In genomic region chr1:21567241-21568005, GRCh38 we compare ENCODE assay signal across 16 cellular contexts. TPM values are rescaled to one million over a fixed set of nuclear protein-coding genes. Genes with fewer than 3 reads are reported as not detected.
DNase-seq lines count a peak whose midpoint lies in the region; ATAC-seq, FAIRE-seq and TF ChIP-seq lines count a peak whose summit lies in the region.
"Had no signal": no experiment of that assay in that cellular context is flagged by ENCODE, and none has a peak within 500 bp of the region (broad histone marks: within the 10 kb centered on the region; RNA-seq: fewer than 3 reads in every experiment).

No MANE protein-coding gene starts in this region.

- ATAC-seq in SK-N-SH treated with all-trans-retinoic acid at 6 μM for 48 hours (no peak), GM18511 (IDR thresholded peaks at IDR 0.05; ENCODE audit: unreplicated experiment) (no peak)
- ATAC-seq: activated CD8-positive, alpha-beta memory T cell treated with anti-CD3 and anti-CD28 coated beads, Interleukin-2, amount 10 ng/mL, durations not matched to agents 7 days and 5 days had no signal

- H3K79me2 ChIP-seq in SK-N-SH (ENCODE audit: insufficient read depth), result no peaks in the 10 kb centered on the region

- CTCF ChIA-PET in SK-N-SH (lab: Yijun Ruan, JAX), result interaction anchor here (1.1 to 1.2 kb wide), 2 partner anchors 27 to 197 kb away, joined by 3 read pairs; no protein-coding TSS in a partner anchor

- H3K9me2 ChIP-seq in SK-N-SH, result no peaks in the 10 kb centered on the region

- no peaks in the 10 kb centered on the region for H3K36me3 ChIP-seq in SK-N-SH (replicated peaks in 1 of 2; ENCODE audit: control insufficient read depth in 1 of 2, insufficient read depth in 2 of 2, low read length in 1 of 2)

- no peaks in the 10 kb centered on the region for H4K20me1 ChIP-seq in SK-N-SH (ENCODE audit: insufficient read depth)

- no peaks in the 10 kb centered on the region for H3K27me3 ChIP-seq in SK-N-SH (ENCODE audit: insufficient read depth)

- no peak overlapping the region; a peak in 1 of 4 replicates for H3K27ac ChIP-seq in SK-N-SH (ENCODE audit: low read depth in 2 of 2, low read length in 1 of 2)
- H3K27ac ChIP-seq in epithelial cell of prostate, result peak overlapping the region; percentile 59
- H3K27ac ChIP-seq: HL-60 had no signal

- no peak overlapping the region for H3K4me2 ChIP-seq in SK-N-SH

- POLR2A ChIA-PET in SK-N-SH (lab: Yijun Ruan, JAX), result no interaction called here

- no peak for FAIRE-seq in H54 (lab: Jason Lieb, UNC)

- TF ChIP-seq EP300 in SK-N-SH (IDR thresholded peaks at IDR 0.05; ENCODE audit: borderline replicate concordance in 1 of 2, low read depth in 1 of 2, low read length in 1 of 2), result no peak

- H3K4me3 ChIP-seq in SK-N-SH (ENCODE audit: low read depth in 2 of 2, low read length in 1 of 2), result no peak overlapping the region
- H3K4me3 ChIP-seq in skeletal muscle cell (ENCODE audit: low read depth, low read length), result no peak overlapping the region
- H3K4me3 ChIP-seq: lung had no signal

- TF ChIP-seq POLR2A in H54 (IDR thresholded peaks at IDR 0.05; ENCODE audit: low read depth, low read length), result no peak

- no peak for TF ChIP-seq CTCF in SK-N-SH (IDR thresholded peaks at IDR 0.05)

- WGBS in SK-N-SH (ENCODE audit: low lambda C conversion rate), result 71% methylated on average over 16 of the region's 24 CpGs

- DNase-seq in SK-N-SH, result no peak
- DNase-seq in NCI-H226, result peak; percentile 84
- no peak for DNase-seq in epithelial cell of prostate (ENCODE audit: low read depth, low spot score)
- DNase-seq in skeletal muscle cell (ENCODE audit: low read depth), result peak; percentile 83
- no peak for DNase-seq in H54 (ENCODE audit: insufficient read length, low spot score)
- DNase-seq in ureter (ENCODE audit: low spot score), result no peak
- DNase-seq: activated B cell treated with CpG ODN at 0.5 μM for 24 hours; activated CD8-positive, alpha-beta memory T cell treated with anti-CD3 and anti-CD28 coated beads, Interleukin-2, amount 10 ng/mL, durations not matched to agents 7 days and 5 days; Calu3 had no signal

- no peaks in the 10 kb centered on the region for H3K9me3 ChIP-seq in SK-N-SH

- H3K9ac ChIP-seq in SK-N-SH, result no peak overlapping the region

- peaks cover 6 to 7% of the 10 kb centered on the region in 2 experiments; a peak in 2 of 4 replicates for H3K4me1 ChIP-seq in SK-N-SH (ENCODE audit: control insufficient read depth in 1 of 2, insufficient read depth in 2 of 2, low read depth in 1 of 2, low read length in 1 of 2)

- no peaks in the 10 kb centered on the region for H3F3A ChIP-seq in SK-N-SH (replicated peaks; ENCODE audit: insufficient read depth)

- H2AFZ ChIP-seq in SK-N-SH (ENCODE audit: low read depth), result no peak overlapping the region

- TF ChIP-seq RAD21 in SK-N-SH (IDR thresholded peaks at IDR 0.05; ENCODE audit: low read length), result no peak

TF ChIP-seq in SK-N-SH, 30 proteins besides CTCF, POLR2A, EP300 and RAD21:
- TF ChIP-seq TEAD4 (IDR thresholded peaks at IDR 0.05; ENCODE audit: borderline replicate concordance, insufficient read depth), result peak; percentile 29; the same call in 1 of the 2 replicates
- no peak for TF ChIP-seq RXRA (IDR thresholded peaks at IDR 0.05; ENCODE audit: borderline replicate concordance, low read depth)
- TF ChIP-seq JUND (IDR thresholded peaks at IDR 0.05), result no peak
- TF ChIP-seq TCF12 (IDR thresholded peaks at IDR 0.05), result peak; percentile 56; the same call in 1 of the 2 replicates
- no peak for TF ChIP-seq CHD2 (IDR thresholded peaks at IDR 0.05; ENCODE audit: low read length, partially characterized antibody)
- peak; percentile 40; the same call in 1 of the 2 replicates for TF ChIP-seq FOSL2 (IDR thresholded peaks at IDR 0.05; ENCODE audit: borderline replicate concordance, low read depth)
- no peak for TF ChIP-seq IRF3 (IDR thresholded peaks at IDR 0.05; ENCODE audit: low read depth, low read length)

TF ChIP-seq in SK-N-SH treated with all-trans-retinoic acid at 6 μM for 48 hours, 23 proteins besides CTCF, POLR2A, EP300 and RAD21:
- TF ChIP-seq OSR1 (CRISPR knock-in tag; IDR thresholded peaks at IDR 0.05), result no peak
- TF ChIP-seq ZNF565 (CRISPR knock-in tag; conservative IDR thresholded peaks at IDR 0.05; ENCODE audit: low read depth), result no peak

RNA-seq across cellular contexts. Expression of gene ALPL, which starts 58.2 kb away (rescaled TPM):
- polyA plus RNA-seq in SK-N-SH (2012; rRNA removed), result 0.69 and 1.3 TPM in 2 replicates
- 0.33 and 0.68 TPM in 2 replicates for polyA plus RNA-seq in SK-N-SH (2012; cell fraction: cytosol; rRNA removed)
- 0.51 and 0.93 TPM in 2 replicates for polyA plus RNA-seq in SK-N-SH (2012; cell fraction: nucleus; rRNA removed)
- 12.9 TPM for total RNA-seq in ureter
- total RNA-seq: A172; activated CD8-positive, alpha-beta memory T cell treated with anti-CD3 and anti-CD28 coated beads, Interleukin-2, amount 10 ng/mL, durations not matched to agents 7 days and 5 days; epithelial cell of proximal tubule; MCF 10A had no signal

Comparison
In these comparisons a context has a peak if more than half of its experiments do, and no peak if none do; other contexts are left out.
1. DNase-seq: peak in NCI-H226 (single experiment) and skeletal muscle cell (single experiment); none in SK-N-SH (single experiment), epithelial cell of prostate (single experiment), H54 (single experiment) and ureter (single experiment).